ENCODE assay signal across 8 cellular contexts in the genomic region with DNA sequence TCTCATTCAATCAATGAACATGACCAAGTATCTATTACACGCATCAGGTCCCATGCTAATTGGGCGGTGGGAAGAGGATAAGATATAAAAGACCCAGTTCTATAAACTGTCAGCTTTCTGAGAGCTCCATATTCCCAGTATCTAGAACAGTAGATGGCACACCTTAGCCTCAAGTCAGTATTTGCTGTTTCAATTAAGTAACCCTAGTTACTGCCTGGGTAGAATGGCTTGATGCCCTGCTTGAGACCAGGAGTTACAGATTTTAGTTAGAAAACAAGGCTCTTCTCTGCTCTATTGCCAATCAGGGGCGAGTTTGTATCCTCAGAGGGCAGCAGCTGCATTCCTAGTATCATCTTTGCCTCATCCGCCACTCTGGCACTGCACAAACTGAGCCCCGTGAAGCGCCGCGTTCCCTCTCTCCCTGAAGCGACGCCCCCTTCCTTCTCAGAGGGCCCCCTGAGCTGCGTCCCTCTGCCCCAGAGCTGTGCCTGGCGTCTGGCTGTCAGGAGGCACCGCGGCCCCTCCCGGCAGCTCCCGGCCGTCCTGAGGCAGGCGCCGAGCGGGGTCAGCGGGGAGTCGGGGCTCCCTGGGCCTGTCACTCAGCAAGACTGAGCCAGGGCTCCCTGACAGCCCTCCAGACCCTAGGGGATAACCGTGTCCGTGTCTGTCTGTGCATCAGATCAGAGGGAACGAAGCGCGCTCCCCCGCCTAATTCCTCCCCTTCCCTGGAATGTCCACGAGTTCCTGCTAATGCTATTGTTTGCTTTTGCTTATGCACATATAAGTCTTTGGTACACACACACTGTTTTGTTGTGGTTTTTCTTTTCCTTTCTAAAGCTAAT.
A peak's percentile ranks its signal among the peaks of the same experiment; 100 is the strongest.
DNase-seq lines count a peak whose midpoint lies in the region; ATAC-seq and TF ChIP-seq lines count a peak whose summit lies in the region.

No MANE protein-coding gene starts in this region.

- no peak overlapping the region for H2AK5ac ChIP-seq in neuronal stem cell (ENCODE audit: low read depth, low read length)

- BruUV-seq in PC-3 (replicated peaks; lab: Mats Ljungman, UMichigan) = no TSS peak

- H3K9me3 Mint-ChIP-seq in natural killer cell = no peaks in the 10 kb centered on the region

- H3K4me3 ChIP-seq in PC-3 (ENCODE audit: low read length) = peak overlapping the region; percentile 70
- H3K4me3 ChIP-seq in neuronal stem cell (ENCODE audit: low read length in 2 of 2) = peak overlapping the region; percentile 21 to 74

- H4K8ac ChIP-seq in neuronal stem cell (ENCODE audit: low read depth, low read length) = no peak overlapping the region

- no peaks in the 10 kb centered on the region for H4K20me1 ChIP-seq in PC-3 (ENCODE audit: low read length)

- no CpG with 5 or more reads among the region's 29 CpGs for WGBS in neuronal stem cell (ENCODE audit: extremely low coverage in 2 of 2, insufficient read length in 2 of 2, insufficient replicate concordance in 1 of 2), 2 donors

- H3K9me3 ChIP-seq in PC-3 (ENCODE audit: low read length) = no peaks in the 10 kb centered on the region
- H3K9me3 ChIP-seq in neuronal stem cell (replicated peaks in 1 of 2; ENCODE audit: control insufficient read depth in 2 of 2, insufficient read depth in 1 of 2, low read depth in 1 of 2, low read length in 2 of 2) = no peaks in the 10 kb centered on the region

- no peak overlapping the region for H2BK15ac ChIP-seq in neuronal stem cell (ENCODE audit: low read length)

- CTCF ChIA-PET in PC-3 (lab: Charles Lee) = interaction anchor here (0.7 to 1.0 kb wide), 3 partner anchors 361 to 709 kb away, joined by 4 to 6 read pairs (median 5); no protein-coding TSS in a partner anchor

- H3K27me3 Mint-ChIP-seq in natural killer cell (ENCODE audit: low read depth in 2 of 2) = peaks cover 8% of the 10 kb centered on the region in 2 donors

- intact Hi-C loops in PC-3 (cut with micrococcal nuclease) = loop anchor here (1.0 to 5.0 kb wide), 6 partner anchors 46 to 432 kb away; no protein-coding TSS in a partner anchor
- intact Hi-C loops in natural killer cell (cut with micrococcal nuclease) = no loop called here

- no peak overlapping the region for H3K4ac ChIP-seq in neuronal stem cell (ENCODE audit: low read length)

- POLR2A ChIA-PET in PC-3 (lab: Charles Lee; ENCODE audit: unreplicated experiment) = interaction anchor here (0.7 kb wide), 1 partner anchor 526 kb away, joined by 4 read pairs; the partner anchor contains the start of gene PRMT9

- no peak overlapping the region for H2BK120ac ChIP-seq in neuronal stem cell (ENCODE audit: low read depth, low read length)

- peak overlapping the region; percentile 44 for H3K18ac ChIP-seq in neuronal stem cell (ENCODE audit: low read length)

- peak; percentile 42 for DNase-seq in AG20443 (ENCODE audit: low spot score)
- peak; percentile 62 for DNase-seq in PC-3
- peak in 1 of 2 donors; percentile 17 for DNase-seq in foreskin keratinocyte
- DNase-seq in neuronal stem cell (ENCODE audit: low spot score) = peak; percentile 49
- DNase-seq in KG1 (lab: John Stamatoyannopoulos, UW) = no peak
- no peak for DNase-seq in natural killer cell

- no peaks in the 10 kb centered on the region for H3K79me2 ChIP-seq in PC-3 (ENCODE audit: low read length)

- TF ChIP-seq CTCF in PC-3 (conservative IDR thresholded peaks at IDR 0.05; ENCODE audit: low read depth, low read length) (0 out of 2 replicates have a peak, but pooled peaks have one; percentile 24), foreskin keratinocyte (conservative IDR thresholded peaks at IDR 0.05) (peak; percentile 35), natural killer cell (IDR thresholded peaks at IDR 0.05) (no peak)

- no peak overlapping the region for H2BK12ac ChIP-seq in neuronal stem cell (ENCODE audit: low read length)

- no peaks in the 10 kb centered on the region for H3F3A ChIP-seq in PC-3 (ENCODE audit: low read length, unreplicated experiment)

- H3K79me1 ChIP-seq in neuronal stem cell (ENCODE audit: low read depth, low read length) = no peaks in the 10 kb centered on the region

- H3K4me3 Mint-ChIP-seq in natural killer cell = no peak overlapping the region

- H3K27ac Mint-ChIP-seq in natural killer cell = no peak overlapping the region

- H3K27me3 ChIP-seq in PC-3 (ENCODE audit: low read length) (no peaks in the 10 kb centered on the region), foreskin keratinocyte (no peaks in the 10 kb centered on the region), neuronal stem cell (ENCODE audit: control insufficient read depth in 3 of 3, insufficient read depth in 3 of 3, low read depth in 1 of 3, low read length in 3 of 3) (peaks cover 0 to 26% (median 0%) of the 10 kb centered on the region in 3 experiments)

- no peak overlapping the region for H3K23ac ChIP-seq in neuronal stem cell (ENCODE audit: low read depth, low read length, poor library complexity)

- H3K36me3 ChIP-seq in PC-3 (ENCODE audit: low read depth, low read length) = no peaks in the 10 kb centered on the region
- no peaks in the 10 kb centered on the region for H3K36me3 ChIP-seq in neuronal stem cell (replicated peaks in 1 of 2; ENCODE audit: control insufficient read depth in 2 of 2, insufficient read depth in 2 of 2, low read length in 2 of 2)

- H3K4me2 ChIP-seq in PC-3 (ENCODE audit: low read length) (peak overlapping the region; percentile 89), neuronal stem cell (ENCODE audit: insufficient read depth, low read length, poor library complexity, severe bottlenecking) (peak overlapping the region; percentile 58)

- H3K27ac ChIP-seq in PC-3 (ENCODE audit: low read length) (no peak overlapping the region), foreskin keratinocyte (no peak overlapping the region), neuronal stem cell (replicated peaks; ENCODE audit: low read length) (no peak overlapping the region)

- H3K36me3 Mint-ChIP-seq in natural killer cell = no peaks in the 10 kb centered on the region

- H3K14ac ChIP-seq in neuronal stem cell (ENCODE audit: low read length) = no peak overlapping the region

- no peak overlapping the region for H2BK5ac ChIP-seq in neuronal stem cell (ENCODE audit: low read length)

- H3K4me1 Mint-ChIP-seq in natural killer cell = no peaks in the 10 kb centered on the region

- no peaks in the 10 kb centered on the region for H3K9me2 ChIP-seq in PC-3 (replicated peaks; ENCODE audit: low read length)

- ATAC-seq in PC-3 = peak; percentile 86
- ATAC-seq in foreskin keratinocyte = peak; percentile 76
- ATAC-seq in natural killer cell = no peak
- no peak for ATAC-seq in GM21717 (IDR thresholded peaks at IDR 0.05; ENCODE audit: unreplicated experiment)
- no peak for ATAC-seq in GM19324 (IDR thresholded peaks at IDR 0.05; ENCODE audit: low FRiP score, unreplicated experiment)

- H2AFZ ChIP-seq in PC-3 (ENCODE audit: low read length) (peak overlapping the region; percentile 86), neuronal stem cell (ENCODE audit: low read length) (peak overlapping the region; percentile 87)

- H3K4me1 ChIP-seq in PC-3 (ENCODE audit: insufficient read depth, low read length) (peaks cover 6% of the 10 kb centered on the region), foreskin keratinocyte (peaks cover 4% of the 10 kb centered on the region), neuronal stem cell (ENCODE audit: control insufficient read depth in 2 of 2, insufficient read depth in 1 of 2, low read depth in 1 of 2, low read length in 2 of 2) (peaks cover 2 to 4% of the 10 kb centered on the region in 2 donors)

- H4K91ac ChIP-seq in neuronal stem cell (ENCODE audit: low read depth, low read length, poor library complexity) = no peak overlapping the region

- H3K9ac ChIP-seq in PC-3 (ENCODE audit: low read length) (0 out of 2 replicates have a peak overlapping the region, but pooled peaks have one; percentile 10), neuronal stem cell (ENCODE audit: low read depth, low read length, poor library complexity) (peak overlapping the region; percentile 46)

Comparison
In these comparisons a context has a peak if more than half of its experiments do, and no peak if none do; other contexts are left out.
1. DNase-seq: peak in AG20443 (single experiment), PC-3 (single experiment) and neuronal stem cell (single experiment); none in KG1 (single experiment) and natural killer cell (single experiment).
2. ATAC-seq: peak in PC-3 (single experiment) and foreskin keratinocyte (single experiment); none in natural killer cell (0 of 3), GM21717 (single experiment) and GM19324 (single experiment).